24 cellular contexts compared by ENCODE assay signal in the genomic region with DNA sequence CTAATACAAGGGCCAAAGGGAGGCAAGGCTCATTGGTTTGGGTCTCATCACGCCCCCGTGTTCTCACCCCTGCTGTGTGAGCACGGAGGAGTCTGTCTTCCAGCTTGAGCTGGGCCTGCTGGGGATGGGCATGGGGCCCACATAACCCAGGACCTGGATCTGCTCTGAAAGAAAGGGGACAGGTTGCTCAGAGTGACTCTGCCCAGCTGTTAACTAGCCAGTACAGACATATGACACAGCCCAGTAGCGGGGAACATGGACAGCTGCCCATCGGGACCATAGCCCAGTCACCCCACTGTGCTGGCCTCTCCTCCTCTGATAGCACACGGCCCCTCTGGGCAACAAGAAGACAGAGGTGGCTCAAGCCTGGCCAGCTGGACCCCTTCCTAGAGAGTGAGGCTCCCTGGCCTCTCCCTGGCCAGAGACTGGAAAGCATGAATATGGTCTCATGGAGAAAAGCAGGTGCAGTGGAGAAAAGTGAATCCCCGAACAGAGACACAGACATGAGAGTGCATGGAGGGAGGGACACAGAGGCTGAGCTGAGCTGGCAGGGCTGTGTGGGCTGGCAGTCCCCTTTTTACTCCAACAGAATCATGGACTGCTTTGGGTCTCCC.
"Had no signal": no experiment of that assay in that cellular context is flagged by ENCODE, and none has a peak within 500 bp of the region (broad histone marks: within the 10 kb centered on the region; RNA-seq: fewer than 3 reads in every experiment).

No MANE protein-coding gene starts in this region.

- H3K36me3 Mint-ChIP-seq: activated CD4-positive, alpha-beta memory T cell treated with anti-CD3 and anti-CD28 coated beads for 36 hours; activated naive CD4-positive, alpha-beta T cell treated with anti-CD3 and anti-CD28 coated beads, Interleukin-2, amount 10 ng/mL, durations not matched to agents 7 days and 5 days; activated naive CD4-positive, alpha-beta T cell treated with anti-CD3 and anti-CD28 coated beads, Interleukin-2, amount 50 U/mL, for 72 hours; activated naive CD8-positive, alpha-beta T cell treated with anti-CD3 and anti-CD28 coated beads, Interleukin-2, amount 10 ng/mL, durations not matched to agents 7 days and 5 days; brain had no signal

- H3K27ac Mint-ChIP-seq: activated CD4-positive, alpha-beta memory T cell treated with anti-CD3 and anti-CD28 coated beads for 36 hours; activated CD4-positive, alpha-beta T cell treated with anti-CD3 and anti-CD28 coated beads for 36 hours; activated CD4-positive, alpha-beta T cell treated with anti-CD3 and anti-CD28 coated beads, Interleukin-2, amount 10 ng/mL, durations not matched to agents 24 days and 14 days; activated CD8-positive, alpha-beta T cell treated with anti-CD3 and anti-CD28 coated beads, Interleukin-2, amount 10 ng/mL, durations not matched to agents 7 days and 5 days; activated naive CD4-positive, alpha-beta T cell treated with anti-CD3 and anti-CD28 coated beads, Interleukin-2, amount 10 ng/mL, durations not matched to agents 7 days and 5 days; activated naive CD4-positive, alpha-beta T cell treated with anti-CD3 and anti-CD28 coated beads, Interleukin-2, amount 50 U/mL, for 72 hours; activated naive CD8-positive, alpha-beta T cell treated with anti-CD3 and anti-CD28 coated beads, Interleukin-2, amount 10 ng/mL, durations not matched to agents 7 days and 5 days; activated T-helper 17 cell treated with anti-CD3 and anti-CD28 coated beads, Interleukin-2, amount 50 U/mL, for 72 hours; brain; effector memory CD8-positive, alpha-beta T cell had no signal

- H3K9me3 Mint-ChIP-seq: activated CD4-positive, alpha-beta memory T cell treated with anti-CD3 and anti-CD28 coated beads for 36 hours; activated naive CD4-positive, alpha-beta T cell treated with anti-CD3 and anti-CD28 coated beads, Interleukin-2, amount 10 ng/mL, durations not matched to agents 7 days and 5 days; activated naive CD8-positive, alpha-beta T cell treated with anti-CD3 and anti-CD28 coated beads, Interleukin-2, amount 10 ng/mL, durations not matched to agents 7 days and 5 days; activated T-cell treated with anti-CD3 and anti-CD28 coated beads, Interleukin-2, amount 50 U/mL, for 4 hours; activated T-helper 17 cell treated with anti-CD3 and anti-CD28 coated beads, Interleukin-2, amount 50 U/mL, for 72 hours had no signal

- H3K4me1 Mint-ChIP-seq: activated CD4-positive, alpha-beta T cell treated with anti-CD3 and anti-CD28 coated beads for 36 hours; activated CD4-positive, alpha-beta T cell treated with anti-CD3 and anti-CD28 coated beads, Interleukin-2, amount 10 ng/mL, durations not matched to agents 24 days and 14 days; activated naive CD4-positive, alpha-beta T cell treated with anti-CD3 and anti-CD28 coated beads, Interleukin-2, amount 10 ng/mL, durations not matched to agents 7 days and 5 days; activated naive CD8-positive, alpha-beta T cell treated with anti-CD3 and anti-CD28 coated beads, Interleukin-2, amount 10 ng/mL, durations not matched to agents 7 days and 5 days; activated T-helper 17 cell treated with anti-CD3 and anti-CD28 coated beads, Interleukin-2, amount 50 U/mL, for 72 hours had no signal

- H3K4me3 Mint-ChIP-seq: activated CD4-positive, alpha-beta memory T cell treated with anti-CD3 and anti-CD28 coated beads for 36 hours; activated CD4-positive, alpha-beta T cell treated with anti-CD3 and anti-CD28 coated beads for 36 hours; activated CD4-positive, alpha-beta T cell treated with anti-CD3 and anti-CD28 coated beads, Interleukin-2, amount 10 ng/mL, durations not matched to agents 24 days and 14 days; activated CD8-positive, alpha-beta T cell treated with anti-CD3 and anti-CD28 coated beads, Interleukin-2, amount 10 ng/mL, durations not matched to agents 7 days and 5 days; activated naive CD4-positive, alpha-beta T cell treated with anti-CD3 and anti-CD28 coated beads, Interleukin-2, amount 10 ng/mL, durations not matched to agents 7 days and 5 days; activated naive CD8-positive, alpha-beta T cell treated with anti-CD3 and anti-CD28 coated beads, Interleukin-2, amount 10 ng/mL, durations not matched to agents 7 days and 5 days; activated T-cell treated with anti-CD3 and anti-CD28 coated beads, Interleukin-2, amount 50 U/mL, for 4 hours; activated T-helper 17 cell treated with anti-CD3 and anti-CD28 coated beads, Interleukin-2, amount 50 U/mL, for 72 hours; brain; effector memory CD8-positive, alpha-beta T cell had no signal

- H3K27me3 Mint-ChIP-seq: activated CD4-positive, alpha-beta T cell treated with anti-CD3 and anti-CD28 coated beads, Interleukin-2, amount 10 ng/mL, durations not matched to agents 24 days and 14 days; activated naive CD8-positive, alpha-beta T cell treated with anti-CD3 and anti-CD28 coated beads, Interleukin-2, amount 10 ng/mL, durations not matched to agents 7 days and 5 days had no signal

- DNase-seq: activated CD4-positive, alpha-beta memory T cell treated with anti-CD3 and anti-CD28 coated beads for 36 hours; activated CD4-positive, alpha-beta T cell treated with anti-CD3 and anti-CD28 coated beads for 36 hours; activated CD4-positive, alpha-beta T cell treated with anti-CD3 and anti-CD28 coated beads, Interleukin-2, amount 10 ng/mL, durations not matched to agents 24 days and 14 days; activated CD4-positive, CD25-positive, alpha-beta regulatory T cell; activated CD4-positive, CD25-positive, alpha-beta regulatory T cell treated with anti-CD3 and anti-CD28 coated beads, Interleukin-2, amount 50 U/mL, for 72 hours; activated CD8-positive, alpha-beta T cell treated with anti-CD3 and anti-CD28 coated beads, Interleukin-2, amount 10 ng/mL, durations not matched to agents 7 days and 5 days; activated gamma-delta T cell; activated naive CD4-positive, alpha-beta T cell; activated naive CD4-positive, alpha-beta T cell treated with anti-CD3 and anti-CD28 coated beads, Interleukin-2, amount 10 ng/mL, durations not matched to agents 7 days and 5 days; activated naive CD8-positive, alpha-beta T cell treated with anti-CD3 and anti-CD28 coated beads, Interleukin-2, amount 10 ng/mL, durations not matched to agents 7 days and 5 days; activated T-cell treated with anti-CD3 and anti-CD28 coated beads, Interleukin-2, amount 50 U/mL, for 4 hours; central memory CD4-positive, alpha-beta T cell; cerebellar nuclear complex; cortex of kidney; dermis blood vessel endothelial cell; effector CD4-positive, alpha-beta T cell; effector memory CD8-positive, alpha-beta T cell; erythroblast; foreskin keratinocyte; gastrocnemius medialis; T-helper 2 cell had no signal
